ENCODE assay signal across 22 cellular contexts in genomic region chr1:208455821-208456220, GRCh38.
DNase-seq lines count a peak whose midpoint lies in the region; ATAC-seq and TF ChIP-seq lines count a peak whose summit lies in the region.
"Had no signal": no experiment of that assay in that cellular context is flagged by ENCODE, and none has a peak within 500 bp of the region (broad histone marks: within the 10 kb centered on the region; RNA-seq: fewer than 3 reads in every experiment).

No MANE protein-coding gene starts in this region.

- H3K4me3 Mint-ChIP-seq in activated T-helper 2 cell treated with anti-CD3 and anti-CD28 coated beads, Interferon-gamma antibody, Interleukin-2, Interleukin-4, amounts not matched to agents 10 μg/mL and 5 μg/mL and 100 μg/mL, durations not matched to agents 14 hours and 24 hours and 36 hours (ENCODE audit: low read depth), result no peak overlapping the region
- H3K4me3 Mint-ChIP-seq: activated CD8-positive, alpha-beta T cell treated with anti-CD3 and anti-CD28 coated beads, Interleukin-2, amount 10 ng/mL, durations not matched to agents 7 days and 5 days; activated naive CD8-positive, alpha-beta T cell treated with anti-CD3 and anti-CD28 coated beads, Interleukin-2, amount 10 ng/mL, durations not matched to agents 7 days and 5 days; activated T-cell treated with anti-CD3 and anti-CD28 coated beads, Interleukin-2, amount 50 U/mL, for 72 hours; GM23338; neural crest cell had no signal

- no peaks in the 10 kb centered on the region for H3K36me3 Mint-ChIP-seq in activated T-helper 2 cell treated with anti-CD3 and anti-CD28 coated beads, Interferon-gamma antibody, Interleukin-2, Interleukin-4, amounts not matched to agents 10 μg/mL and 5 μg/mL and 100 μg/mL, durations not matched to agents 14 hours and 24 hours and 36 hours (ENCODE audit: low read depth)
- H3K36me3 Mint-ChIP-seq: activated naive CD8-positive, alpha-beta T cell treated with anti-CD3 and anti-CD28 coated beads, Interleukin-2, amount 10 ng/mL, durations not matched to agents 7 days and 5 days had no signal

- DNase-seq in ELR (ENCODE audit: low read depth) (peak; percentile 47), NCI-H2227 treated with DMSO at 0.1 percent for 48 hours (lab: John Stamatoyannopoulos, UW) (peak; percentile 30), choroid plexus epithelial cell (ENCODE audit: low read depth) (peak; percentile 50), pons (ENCODE audit: low spot score) (peak; percentile 15), NCI-H2081 (lab: John Stamatoyannopoulos, UW) (no peak), dermis blood vessel endothelial cell (no peak)
- no peak for DNase-seq in activated T-helper 2 cell treated with anti-CD3 and anti-CD28 coated beads, Interferon-gamma antibody, Interleukin-2, Interleukin-4, amounts not matched to agents 10 μg/mL and 5 μg/mL and 100 μg/mL, durations not matched to agents 14 hours and 24 hours and 36 hours (ENCODE audit: low spot score)
- DNase-seq: activated CD8-positive, alpha-beta T cell treated with anti-CD3 and anti-CD28 coated beads, Interleukin-2, amount 10 ng/mL, durations not matched to agents 7 days and 5 days; activated naive CD8-positive, alpha-beta T cell treated with anti-CD3 and anti-CD28 coated beads, Interleukin-2, amount 10 ng/mL, durations not matched to agents 7 days and 5 days; activated T-cell treated with anti-CD3 and anti-CD28 coated beads, Interleukin-2, amount 50 U/mL, for 72 hours; Caco-2; caudate nucleus; GDM1; hippocampal formation; left cardiac atrium; midbrain; right cardiac atrium; T-helper 1 cell had no signal

- H3K4me3 ChIP-seq in choroid plexus epithelial cell (ENCODE audit: low read depth, low read length), result no peak overlapping the region
- H3K4me3 ChIP-seq: GM23338 had no signal

- no peak for TF ChIP-seq CTCF in choroid plexus epithelial cell (conservative IDR thresholded peaks at IDR 0.05; ENCODE audit: low read depth, low read length)

- no peaks in the 10 kb centered on the region for H3K4me1 Mint-ChIP-seq in activated T-helper 2 cell treated with anti-CD3 and anti-CD28 coated beads, Interferon-gamma antibody, Interleukin-2, Interleukin-4, amounts not matched to agents 10 μg/mL and 5 μg/mL and 100 μg/mL, durations not matched to agents 14 hours and 24 hours and 36 hours (ENCODE audit: low read depth)
- H3K4me1 Mint-ChIP-seq: activated naive CD8-positive, alpha-beta T cell treated with anti-CD3 and anti-CD28 coated beads, Interleukin-2, amount 10 ng/mL, durations not matched to agents 7 days and 5 days; GM23338; neural crest cell had no signal

- no peaks in the 10 kb centered on the region for H3K9me3 Mint-ChIP-seq in activated T-helper 2 cell treated with anti-CD3 and anti-CD28 coated beads, Interferon-gamma antibody, Interleukin-2, Interleukin-4, amounts not matched to agents 10 μg/mL and 5 μg/mL and 100 μg/mL, durations not matched to agents 14 hours and 24 hours and 36 hours
- H3K9me3 Mint-ChIP-seq: GM23338 had no signal

- H3K27ac Mint-ChIP-seq in activated T-helper 2 cell treated with anti-CD3 and anti-CD28 coated beads, Interferon-gamma antibody, Interleukin-2, Interleukin-4, amounts not matched to agents 10 μg/mL and 5 μg/mL and 100 μg/mL, durations not matched to agents 14 hours and 24 hours and 36 hours, result no peak overlapping the region
- H3K27ac Mint-ChIP-seq: activated CD8-positive, alpha-beta T cell treated with anti-CD3 and anti-CD28 coated beads, Interleukin-2, amount 10 ng/mL, durations not matched to agents 7 days and 5 days; activated naive CD8-positive, alpha-beta T cell treated with anti-CD3 and anti-CD28 coated beads, Interleukin-2, amount 10 ng/mL, durations not matched to agents 7 days and 5 days; activated T-cell treated with anti-CD3 and anti-CD28 coated beads, Interleukin-2, amount 50 U/mL, for 72 hours; GM23338 had no signal

- H3K27me3 Mint-ChIP-seq in activated T-helper 2 cell treated with anti-CD3 and anti-CD28 coated beads, Interferon-gamma antibody, Interleukin-2, Interleukin-4, amounts not matched to agents 10 μg/mL and 5 μg/mL and 100 μg/mL, durations not matched to agents 14 hours and 24 hours and 36 hours (ENCODE audit: low read depth), result no peaks in the 10 kb centered on the region

- ATAC-seq in HG02973 (IDR thresholded peaks at IDR 0.05; ENCODE audit: unreplicated experiment), result no peak
- ATAC-seq: activated CD8-positive, alpha-beta T cell treated with anti-CD3 and anti-CD28 coated beads, Interleukin-2, amount 10 ng/mL, durations not matched to agents 7 days and 5 days; activated T-cell treated with anti-CD3 and anti-CD28 coated beads, Interleukin-2, amount 50 U/mL, for 72 hours; GM23338; left cardiac atrium; right cardiac atrium; Right ventricle myocardium inferior had no signal

- intact Hi-C loops in activated T-helper 2 cell treated with anti-CD3 and anti-CD28 coated beads, Interferon-gamma antibody, Interleukin-2, Interleukin-4, amounts not matched to agents 10 μg/mL and 5 μg/mL and 100 μg/mL, durations not matched to agents 14 hours and 24 hours and 36 hours (cut with micrococcal nuclease), result no loop called here

Comparison
In these comparisons a context has a peak if more than half of its experiments do, and no peak if none do; other contexts are left out.
1. DNase-seq: peak in ELR (single experiment), NCI-H2227 treated with DMSO at 0.1 percent for 48 hours (single experiment), choroid plexus epithelial cell (single experiment) and pons (single experiment); none in NCI-H2081 (0 of 2), dermis blood vessel endothelial cell (single experiment) and activated T-helper 2 cell treated with anti-CD3 and anti-CD28 coated beads, Interferon-gamma antibody, Interleukin-2, Interleukin-4, amounts not matched to agents 10 μg/mL and 5 μg/mL and 100 μg/mL, durations not matched to agents 14 hours and 24 hours and 36 hours (single experiment).